Comparison of ENCODE assay signal across 37 cellular contexts in genomic region chr10:70747192-70747965, GRCh38. TPM values are rescaled to one million over a fixed set of nuclear protein-coding genes. Genes with fewer than 3 reads are reported as not detected.
"Had no signal": no experiment of that assay in that cellular context is flagged by ENCODE, and none has a peak within 500 bp of the region (broad histone marks: within the 10 kb centered on the region; RNA-seq: fewer than 3 reads in every experiment).

No MANE protein-coding gene starts in this region.

- FAIRE-seq: keratinocyte, TTC549 had no signal

- H3K4me2 ChIP-seq: smooth muscle cell had no signal

- H3K27me3 Mint-ChIP-seq: activated naive CD8-positive, alpha-beta T cell treated with anti-CD3 and anti-CD28 coated beads for 36 hours had no signal

- DNase-seq: activated CD4-positive, alpha-beta T cell treated with anti-CD3 and anti-CD28 coated beads for 4 hours; activated CD4-positive, alpha-beta T cell treated with anti-CD3 and anti-CD28 coated beads, Interleukin-2, amount 50 U/mL, for 4 hours; activated CD8-positive, alpha-beta memory T cell treated with anti-CD3 and anti-CD28 coated beads, Interleukin-2, amount 50 U/mL, for 4 hours; activated effector memory CD4-positive, alpha-beta T cell treated with anti-CD3 and anti-CD28 coated beads, Interleukin-2, amount 50 U/mL, for 16 hours; activated naive CD4-positive, alpha-beta T cell treated with anti-CD3 and anti-CD28 coated beads for 36 hours; activated naive CD8-positive, alpha-beta T cell treated with anti-CD3 and anti-CD28 coated beads for 36 hours; activated T-cell treated with anti-CD3 and anti-CD28 coated beads, Interleukin-2, amount 50 U/mL, for 1 hour; adrenal gland; body of pancreas; endodermal cell; foreskin fibroblast; head of caudate nucleus; hippocampal formation; mesendoderm; ovary; retina; stimulated activated CD4-positive, alpha-beta T cell treated with anti-CD3 and anti-CD28 coated beads, Interleukin-15, amount 100 ng/mL, for 24 hours; stimulated activated CD4-positive, alpha-beta T cell treated with anti-CD3 and anti-CD28 coated beads, Interleukin-2, amount 100 ng/mL, for 24 hours; stimulated activated naive CD4-positive, alpha-beta T cell; SW 1271; T-helper 9 cell; testis; upper lobe of left lung had no signal

- H3K9me3 Mint-ChIP-seq: activated naive CD4-positive, alpha-beta T cell treated with anti-CD3 and anti-CD28 coated beads for 36 hours; activated naive CD8-positive, alpha-beta T cell treated with anti-CD3 and anti-CD28 coated beads for 36 hours; T-helper 1 cell treated with Interleukin-12 subunit alpha and Interleukin-12 subunit beta and Interleukin-4 antibody, amounts not matched to agents 30 μg/mL and 1 μg/mL, for 36 hours had no signal

- H3K27ac Mint-ChIP-seq: activated naive CD4-positive, alpha-beta T cell treated with anti-CD3 and anti-CD28 coated beads for 36 hours; activated naive CD8-positive, alpha-beta T cell treated with anti-CD3 and anti-CD28 coated beads for 36 hours; activated T-helper 1 cell treated with anti-CD3 and anti-CD28 coated beads, Interleukin-12 subunit alpha, Interleukin-12 subunit beta, Interleukin-2, Interleukin-4 antibody, amounts not matched to agents 30 ng/mL and 10 ng/mL and 1 ng/mL, durations not matched to agents 14 hours and 24 hours and 36 hours; endodermal cell; T-helper 1 cell treated with Interleukin-12 subunit alpha and Interleukin-12 subunit beta and Interleukin-4 antibody, amounts not matched to agents 30 μg/mL and 1 μg/mL, for 36 hours had no signal

- ATAC-seq: body of pancreas, esophagus mucosa had no signal

- H3K9me3 ChIP-seq: adrenal gland, body of pancreas, ovary, prostate gland, testis, upper lobe of left lung had no signal

- H3K27ac ChIP-seq: adrenal gland, body of pancreas, ovary, prostate gland, testis, upper lobe of left lung, VCaP had no signal

- H3K36me3 Mint-ChIP-seq: activated naive CD8-positive, alpha-beta T cell treated with anti-CD3 and anti-CD28 coated beads for 36 hours had no signal

- H3K36me3 ChIP-seq: adrenal gland, ovary, prostate gland, upper lobe of left lung had no signal

- H3K4me1 ChIP-seq: body of pancreas, prostate gland, testis had no signal

- H3K4me3 ChIP-seq: adrenal gland, body of pancreas, lung, ovary, prostate gland, smooth muscle cell, testis, upper lobe of left lung had no signal

- H3K4me3 Mint-ChIP-seq: activated naive CD4-positive, alpha-beta T cell treated with anti-CD3 and anti-CD28 coated beads for 36 hours; activated naive CD8-positive, alpha-beta T cell treated with anti-CD3 and anti-CD28 coated beads for 36 hours; activated T-helper 1 cell treated with anti-CD3 and anti-CD28 coated beads, Interleukin-12 subunit alpha, Interleukin-12 subunit beta, Interleukin-2, Interleukin-4 antibody, amounts not matched to agents 30 ng/mL and 10 ng/mL and 1 ng/mL, durations not matched to agents 14 hours and 24 hours and 36 hours; endodermal cell; T-helper 1 cell treated with Interleukin-12 subunit alpha and Interleukin-12 subunit beta and Interleukin-4 antibody, amounts not matched to agents 30 μg/mL and 1 μg/mL, for 36 hours had no signal

- H3K27me3 ChIP-seq: adrenal gland, body of pancreas, ovary, testis, upper lobe of left lung had no signal

RNA-seq across cellular contexts. Expression of gene TBATA, which starts 37.8 kb away (rescaled TPM):
- total RNA-seq: activated CD8-positive, alpha-beta memory T cell treated with anti-CD3 and anti-CD28 coated beads for 36 hours; activated naive CD4-positive, alpha-beta T cell treated with anti-CD3 and anti-CD28 coated beads for 36 hours; activated naive CD8-positive, alpha-beta T cell treated with anti-CD3 and anti-CD28 coated beads for 36 hours; activated T-helper 1 cell treated with anti-CD3 and anti-CD28 coated beads, Interleukin-12 subunit alpha, Interleukin-12 subunit beta, Interleukin-2, Interleukin-4 antibody, amounts not matched to agents 30 ng/mL and 10 ng/mL and 1 ng/mL, durations not matched to agents 14 hours and 24 hours and 36 hours; adrenal gland; aorta; body of pancreas; cardiac septum; cerebellum; endodermal cell; esophagus mucosa; lung; mononuclear cell; ovary; smooth muscle cell; upper lobe of left lung had no signal
- polyA plus RNA-seq: aorta, keratinocyte, lung, ovary, smooth muscle cell had no signal
